17 cellular contexts compared by ENCODE assay signal in genomic region chr14:95289323-95290010, GRCh38. TPM values are rescaled to one million over a fixed set of nuclear protein-coding genes. Genes with fewer than 3 reads are reported as not detected.
A peak's percentile ranks its signal among the peaks of the same experiment; 100 is the strongest.
DNase-seq lines count a peak whose midpoint lies in the region; ATAC-seq, FAIRE-seq and TF ChIP-seq lines count a peak whose summit lies in the region.
"Had no signal": no experiment of that assay in that cellular context is flagged by ENCODE, and none has a peak within 500 bp of the region (broad histone marks: within the 10 kb centered on the region; RNA-seq: fewer than 3 reads in every experiment).

No MANE protein-coding gene starts in this region.

- TF ChIP-seq CTCF in A549 (IDR thresholded peaks at IDR 0.05) (no peak), coronary artery (IDR thresholded peaks at IDR 0.05) (no peak)
- no peak for TF ChIP-seq CTCF in activated CD8-positive, alpha-beta T cell treated with anti-CD3 and anti-CD28 coated beads for 36 hours (IDR thresholded peaks at IDR 0.05)

- DNase-seq in activated CD8-positive, alpha-beta memory T cell treated with anti-CD3 and anti-CD28 coated beads, Interleukin-2, amount 10 ng/mL, durations not matched to agents 7 days and 5 days, result peak; percentile 19
- no peak for DNase-seq in activated CD8-positive, alpha-beta memory T cell treated with anti-CD3 and anti-CD28 coated beads for 24 hours
- no peak for DNase-seq in A549 (ENCODE audit: low read depth in 1 of 2, low spot score in 1 of 2)
- peak; percentile 41 for DNase-seq in coronary artery (ENCODE audit: low spot score)
- DNase-seq in mesenteric fat pad (ENCODE audit: low spot score), result peak; percentile 57
- no peak for DNase-seq in activated CD8-positive, alpha-beta T cell treated with anti-CD3 and anti-CD28 coated beads for 36 hours
- no peak for DNase-seq in NCI-H1694 (lab: John Stamatoyannopoulos, UW)
- DNase-seq: AML-193; Calu3; CD4-positive, CD25-positive, alpha-beta regulatory T cell; DMS 273 treated with DMSO at 0.1 percent for 48 hours; GM23248; H7 had no signal

- no peaks in the 10 kb centered on the region for H3K4me1 Mint-ChIP-seq in activated CD8-positive, alpha-beta memory T cell treated with anti-CD3 and anti-CD28 coated beads, Interleukin-2, amount 10 ng/mL, durations not matched to agents 7 days and 5 days
- H3K4me1 Mint-ChIP-seq in activated CD8-positive, alpha-beta T cell treated with anti-CD3 and anti-CD28 coated beads for 36 hours (ENCODE audit: low read depth), result no peaks in the 10 kb centered on the region
- H3K4me1 Mint-ChIP-seq: CD4-positive, CD25-positive, alpha-beta regulatory T cell had no signal

- no peak overlapping the region for H3K27ac Mint-ChIP-seq in activated CD8-positive, alpha-beta memory T cell treated with anti-CD3 and anti-CD28 coated beads, Interleukin-2, amount 10 ng/mL, durations not matched to agents 7 days and 5 days
- no peak overlapping the region for H3K27ac Mint-ChIP-seq in activated CD8-positive, alpha-beta T cell treated with anti-CD3 and anti-CD28 coated beads for 36 hours

- no peaks in the 10 kb centered on the region for H3K9me3 Mint-ChIP-seq in activated CD8-positive, alpha-beta memory T cell treated with anti-CD3 and anti-CD28 coated beads, Interleukin-2, amount 10 ng/mL, durations not matched to agents 7 days and 5 days (ENCODE audit: low read depth)
- no peaks in the 10 kb centered on the region for H3K9me3 Mint-ChIP-seq in activated CD8-positive, alpha-beta T cell treated with anti-CD3 and anti-CD28 coated beads for 36 hours

- intact Hi-C loops in activated CD8-positive, alpha-beta T cell treated with anti-CD3 and anti-CD28 coated beads for 36 hours (cut with micrococcal nuclease), result no loop called here

- TF ChIP-seq RAD21 in A549 (conservative IDR thresholded peaks at IDR 0.05 in 1 of 2, IDR thresholded peaks at IDR 0.05 in 1 of 2), result no peak

- no peaks in the 10 kb centered on the region for H3K36me3 Mint-ChIP-seq in activated CD8-positive, alpha-beta memory T cell treated with anti-CD3 and anti-CD28 coated beads, Interleukin-2, amount 10 ng/mL, durations not matched to agents 7 days and 5 days
- H3K36me3 Mint-ChIP-seq in activated CD8-positive, alpha-beta T cell treated with anti-CD3 and anti-CD28 coated beads for 36 hours (ENCODE audit: low read depth), result no peaks in the 10 kb centered on the region
- H3K36me3 Mint-ChIP-seq: CD4-positive, CD25-positive, alpha-beta regulatory T cell had no signal

- no peak overlapping the region for H3K4me2 ChIP-seq in A549

- POLR2A ChIA-PET in A549 (lab: Yijun Ruan, JAX), result no interaction called here
- POLR2A ChIA-PET in activated CD8-positive, alpha-beta T cell treated with anti-CD3 and anti-CD28 coated beads for 36 hours (lab: Charles Lee), result no interaction called here

- no peak for ATAC-seq in activated CD8-positive, alpha-beta memory T cell treated with anti-CD3 and anti-CD28 coated beads, Interleukin-2, amount 10 ng/mL, durations not matched to agents 7 days and 5 days
- ATAC-seq in A549, result no peak
- no peak for ATAC-seq in HG03175 (IDR thresholded peaks at IDR 0.05; ENCODE audit: unreplicated experiment)
- no peak for ATAC-seq in activated CD8-positive, alpha-beta T cell treated with anti-CD3 and anti-CD28 coated beads for 36 hours

- CTCF ChIA-PET in activated CD8-positive, alpha-beta memory T cell treated with anti-CD3 and anti-CD28 coated beads, Interleukin-2, amount 10 ng/mL, durations not matched to agents 7 days and 5 days (lab: Charles Lee), result no interaction called here
- CTCF ChIA-PET in A549 (lab: Yijun Ruan, JAX), result no interaction called here
- CTCF ChIA-PET in activated CD8-positive, alpha-beta T cell treated with anti-CD3 and anti-CD28 coated beads for 36 hours (lab: Charles Lee), result no interaction called here

- H3K4me3 ChIP-seq in A549 (no peak overlapping the region), coronary artery (no peak overlapping the region)
- H3K4me3 ChIP-seq: BLaER1 treated with 17β-estradiol and CSF1 and Interleukin-3, amounts not matched to agents 10 nM and 100 nM; GM23248 had no signal

- peaks cover 16% of the 10 kb centered on the region for H3K4me1 ChIP-seq in A549

- H3K27me3 Mint-ChIP-seq in activated CD8-positive, alpha-beta memory T cell treated with anti-CD3 and anti-CD28 coated beads, Interleukin-2, amount 10 ng/mL, durations not matched to agents 7 days and 5 days, result peaks cover 14% of the 10 kb centered on the region
- H3K27me3 Mint-ChIP-seq in activated CD8-positive, alpha-beta T cell treated with anti-CD3 and anti-CD28 coated beads for 36 hours, result peaks cover 5% of the 10 kb centered on the region

- FAIRE-seq in A549 (lab: Jason Lieb, UNC), result no peak
- FAIRE-seq: GM18507 had no signal

- no peak for TF ChIP-seq EP300 in A549 (IDR thresholded peaks at IDR 0.05)

- H3K9me3 ChIP-seq in A549, result no peaks in the 10 kb centered on the region

- no peak for TF ChIP-seq POLR2A in A549 (IDR thresholded peaks at IDR 0.05; ENCODE audit: low read length)

- H3K27ac ChIP-seq in A549, result no peak overlapping the region
- no peak overlapping the region for H3K27ac ChIP-seq in coronary artery
- H3K27ac ChIP-seq: 22Rv1, GM23248 had no signal

- 84% methylated on average over 6 of the region's 6 CpGs for WGBS in A549 (ENCODE audit: missing lambda C conversion rate)

- no peak overlapping the region for H3K4me3 Mint-ChIP-seq in activated CD8-positive, alpha-beta memory T cell treated with anti-CD3 and anti-CD28 coated beads, Interleukin-2, amount 10 ng/mL, durations not matched to agents 7 days and 5 days
- H3K4me3 Mint-ChIP-seq in activated CD8-positive, alpha-beta T cell treated with anti-CD3 and anti-CD28 coated beads for 36 hours, result no peak overlapping the region
- H3K4me3 Mint-ChIP-seq: CD4-positive, CD25-positive, alpha-beta regulatory T cell had no signal

TF ChIP-seq in A549, 52 proteins besides CTCF, POLR2A, EP300 and RAD21:
- no peak for TF ChIP-seq FOSL2 (IDR thresholded peaks at IDR 0.05)
- TF ChIP-seq FOSL2 (CRISPR knock-in tag; IDR thresholded peaks at IDR 0.05), result no peak
- TF ChIP-seq ZC3H11A (IDR thresholded peaks at IDR 0.05), result peak; percentile 74
- TF ChIP-seq POLR2AphosphoS2 (conservative IDR thresholded peaks at IDR 0.05; ENCODE audit: low read length), result no peak
- TF ChIP-seq, protein P1, sequence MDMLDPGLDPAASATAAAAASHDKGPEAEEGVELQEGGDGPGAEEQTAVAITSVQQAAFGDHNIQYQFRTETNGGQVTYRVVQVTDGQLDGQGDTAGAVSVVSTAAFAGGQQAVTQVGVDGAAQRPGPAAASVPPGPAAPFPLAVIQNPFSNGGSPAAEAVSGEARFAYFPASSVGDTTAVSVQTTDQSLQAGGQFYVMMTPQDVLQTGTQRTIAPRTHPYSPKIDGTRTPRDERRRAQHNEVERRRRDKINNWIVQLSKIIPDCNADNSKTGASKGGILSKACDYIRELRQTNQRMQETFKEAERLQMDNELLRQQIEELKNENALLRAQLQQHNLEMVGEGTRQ (IDR thresholded peaks at IDR 0.05), result no peak

RNA-seq across cellular contexts. Expression of gene CLMN, which starts 30.2 kb away (rescaled TPM):
- under 1 TPM; 0.42 to 0.91 TPM for total RNA-seq in activated CD8-positive, alpha-beta memory T cell treated with anti-CD3 and anti-CD28 coated beads, Interleukin-2, amount 10 ng/mL, durations not matched to agents 7 days and 5 days
- polyA plus RNA-seq in A549 (2011; rRNA removed) (10.6 and 11.3 TPM in 2 replicates), A549 (2017; fragmentation: RNase III; extraction: RNeasy Plus Mini Kit Qiagen cat#74134 plus additional on column Dnase treatment) (2.9 to 4.3 TPM (median 3.3 TPM) in 3 replicates)
- 1.4 and 1.6 TPM in 2 replicates for polyA plus RNA-seq in A549 (2012; cell fraction: cytosol; rRNA removed)
- polyA plus RNA-seq in A549 (2012; cell fraction: nucleus; rRNA removed), result 2.0 and 3.1 TPM in 2 replicates
- polyA minus RNA-seq in A549 (2011; rRNA and poly(A)+ RNA removed), result 10.9 and 11.9 TPM in 2 replicates
- total RNA-seq in mesenteric fat pad, result 47.4 TPM
- total RNA-seq in activated CD8-positive, alpha-beta T cell treated with anti-CD3 and anti-CD28 coated beads for 36 hours, result under 1 TPM; 0.31 to 0.59 TPM

Comparison
In these comparisons a context has a peak if more than half of its experiments do, and no peak if none do; other contexts are left out.
1. DNase-seq: peak in activated CD8-positive, alpha-beta memory T cell treated with anti-CD3 and anti-CD28 coated beads, Interleukin-2, amount 10 ng/mL, durations not matched to agents 7 days and 5 days (single experiment), coronary artery (single experiment) and mesenteric fat pad (single experiment); none in activated CD8-positive, alpha-beta memory T cell treated with anti-CD3 and anti-CD28 coated beads for 24 hours (single experiment), A549 (0 of 2), activated CD8-positive, alpha-beta T cell treated with anti-CD3 and anti-CD28 coated beads for 36 hours (single experiment) and NCI-H1694 (single experiment).
2. RNA of gene CLMN, which starts 30.2 kb away (total RNA-seq): 47.4 TPM in mesenteric fat pad (single experiment); 0.42 to 0.91 TPM in activated CD8-positive, alpha-beta memory T cell treated with anti-CD3 and anti-CD28 coated beads, Interleukin-2, amount 10 ng/mL, durations not matched to agents 7 days and 5 days and 0.31 to 0.59 TPM in activated CD8-positive, alpha-beta T cell treated with anti-CD3 and anti-CD28 coated beads for 36 hours; every median in the first group is over 10 times any median in the second.